In the genomic region with DNA sequence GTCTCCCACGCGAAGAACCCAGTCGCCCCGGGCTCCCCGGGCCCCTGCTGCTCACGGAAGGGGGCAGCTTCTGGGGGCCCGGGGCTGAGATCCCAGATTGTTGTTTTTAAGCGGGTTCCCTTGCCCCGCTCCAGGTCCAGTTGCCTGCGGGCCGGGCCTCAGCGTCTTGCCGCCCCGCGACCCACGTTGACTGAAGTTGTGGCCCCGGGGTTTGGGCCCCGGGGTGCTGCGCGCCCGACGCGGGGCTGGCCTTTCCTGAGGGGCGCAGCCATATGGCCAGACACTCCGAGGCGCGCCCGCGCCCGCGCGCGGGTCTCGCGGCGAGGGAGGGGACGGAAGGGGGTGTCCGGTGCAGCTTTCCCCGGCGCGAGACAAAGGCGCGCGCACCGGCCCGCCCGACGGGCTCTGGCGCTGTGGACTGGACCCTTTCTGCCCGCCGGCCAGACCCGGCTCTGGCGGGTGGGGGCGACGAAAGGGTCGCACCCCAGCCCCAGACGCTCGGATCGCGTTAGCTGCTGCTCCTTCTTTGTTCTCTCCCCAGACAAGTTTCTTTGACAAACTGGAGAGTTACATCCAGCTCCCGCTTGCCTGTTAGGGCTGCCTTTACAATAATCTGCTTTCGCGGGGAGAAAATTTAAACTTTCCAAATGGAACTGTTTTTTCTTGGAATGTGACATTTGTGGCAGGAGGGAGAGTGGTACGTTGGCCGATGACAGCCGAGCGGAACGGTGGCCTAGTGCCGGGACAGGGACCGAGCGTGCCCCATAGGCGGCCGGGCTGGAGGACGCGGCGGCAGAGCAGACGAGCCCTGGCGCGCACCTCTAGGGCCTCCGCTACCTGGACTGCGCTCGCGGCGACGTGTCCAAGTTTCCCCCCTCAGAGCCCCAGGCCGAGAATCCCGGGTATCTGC, we compare ENCODE assay signal across 8 cellular contexts.
DNase-seq lines count a peak whose midpoint lies in the region; ATAC-seq and TF ChIP-seq lines count a peak whose summit lies in the region.

No MANE protein-coding gene starts in this region.

- H3K4me1 ChIP-seq in neutrophil (ENCODE audit: control insufficient read depth in 1 of 2, insufficient read depth in 1 of 2, low read depth in 1 of 2, low read length in 1 of 2), result peaks cover 24 to 31% of the 10 kb centered on the region in 2 experiments

- H3K9me3 ChIP-seq in neutrophil, result no peaks in the 10 kb centered on the region

- no peak for TF ChIP-seq CTCF in neutrophil (IDR thresholded peaks at IDR 0.05)

- H3K27me3 ChIP-seq in neutrophil, result peaks cover 55% of the 10 kb centered on the region

- peak overlapping the region; percentile 51 to 58 for H3K4me3 ChIP-seq in neutrophil (ENCODE audit: low read depth in 1 of 2, low read length in 1 of 2)

- H3K27ac ChIP-seq in neutrophil, result no peak overlapping the region

- no peaks in the 10 kb centered on the region for H3K36me3 ChIP-seq in neutrophil

- DNase-seq in NCI-H82 (lab: John Stamatoyannopoulos, UW) (peak; percentile 39), NCI-H82 treated with DMSO at 0.1 percent for 48 hours (lab: John Stamatoyannopoulos, UW; ENCODE audit: unreplicated experiment) (no peak), glomerular visceral epithelial cell (ENCODE audit: extremely low spot score) (peak; percentile 55), cerebellar nuclear complex (lab: John Stamatoyannopoulos, UW) (no peak), SHP77 treated with DMSO at 0.1 percent for 48 hours (lab: John Stamatoyannopoulos, UW) (no peak)
- DNase-seq in activated T-cell treated with anti-CD3 and anti-CD28 coated beads, Interleukin-2, amount 50 U/mL, for 48 hours, result peak; percentile 24 to 32

- ATAC-seq in HG03175 (IDR thresholded peaks at IDR 0.05; ENCODE audit: unreplicated experiment), result peak; percentile 34

Comparison
In these comparisons a context has a peak if more than half of its experiments do, and no peak if none do; other contexts are left out.
1. DNase-seq: peak in NCI-H82 (single experiment), activated T-cell treated with anti-CD3 and anti-CD28 coated beads, Interleukin-2, amount 50 U/mL, for 48 hours (2 of 2) and glomerular visceral epithelial cell (single experiment); none in NCI-H82 treated with DMSO at 0.1 percent for 48 hours (single experiment), cerebellar nuclear complex (0 of 2) and SHP77 treated with DMSO at 0.1 percent for 48 hours (single experiment).